Comparison of ENCODE assay signal across 21 cellular contexts in the genomic region with DNA sequence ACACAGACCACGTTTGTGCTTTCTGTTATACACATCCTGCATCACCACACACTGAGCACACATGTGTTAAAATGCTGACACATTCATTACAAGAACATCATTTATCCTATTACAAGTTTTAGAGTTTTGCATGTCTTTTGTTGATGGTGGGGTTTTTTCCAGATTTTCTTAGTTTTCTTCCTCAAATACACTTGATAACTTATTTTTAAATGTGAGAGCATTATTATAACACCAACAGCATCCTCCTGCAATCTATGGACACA.
DNase-seq lines count a peak whose midpoint lies in the region; ATAC-seq, FAIRE-seq and TF ChIP-seq lines count a peak whose summit lies in the region.
"Had no signal": no experiment of that assay in that cellular context is flagged by ENCODE, and none has a peak within 500 bp of the region (broad histone marks: within the 10 kb centered on the region; RNA-seq: fewer than 3 reads in every experiment).

No MANE protein-coding gene starts in this region.

- CTCF ChIA-PET in K562 (lab: Yijun Ruan, JAX; ENCODE audit: low intra/inter-chr PET ratio) (no interaction called here), A673 (lab: Charles Lee) (no interaction called here)

- H4K8ac ChIP-seq in H9 (replicated peaks; ENCODE audit: insufficient read length, low read depth, low read length): no peak overlapping the region

- in situ Hi-C loops in K562 (cut with MboI): no loop called here

- H3K4me2 ChIP-seq in H9 (ENCODE audit: insufficient read depth, insufficient read length, low read length) (no peak overlapping the region), K562 (ENCODE audit: insufficient read depth, low read length) (no peak overlapping the region)

- DNase-seq in H9 (no peak), K562 (ENCODE audit: extremely low read depth in 1 of 4, low spot score in 3 of 4) (no peak), NCI-H526 treated with DMSO at 0.1 percent for 48 hours (lab: John Stamatoyannopoulos, UW) (no peak), left ventricle myocardium superior (no peak), NCI-H187 treated with DMSO at 0.1 percent for 48 hours (lab: John Stamatoyannopoulos, UW) (no peak), A673 (ENCODE audit: low spot score) (no peak)
- DNase-seq: activated CD4-positive, alpha-beta T cell treated with anti-CD3 and anti-CD28 coated beads for 36 hours; activated T-cell treated with anti-CD3 and anti-CD28 coated beads for 4 hours; brain microvascular endothelial cell; head of caudate nucleus; islet precursor cell; NCI-H82; occipital lobe; stimulated activated CD4-positive, alpha-beta T cell treated with anti-CD3 and anti-CD28 coated beads, Interleukin-4, amount 100 ng/mL, for 1 hour had no signal

- H3K4me3 ChIP-seq in K562: no peak overlapping the region
- H3K4me3 ChIP-seq in liver (ENCODE audit: low read depth in 1 of 3, low read length in 3 of 3): no peak overlapping the region
- no peak overlapping the region for H3K4me3 ChIP-seq in skeletal muscle tissue (ENCODE audit: low read length in 3 of 3)
- no peak overlapping the region for H3K4me3 ChIP-seq in A673 (ENCODE audit: low read depth, low read length, poor library complexity, severe bottlenecking)

- TF ChIP-seq RAD21 in K562 (CRISPR knock-in tag; conservative IDR thresholded peaks at IDR 0.05 in 1 of 2, IDR thresholded peaks at IDR 0.05 in 1 of 2) (no peak), liver (IDR thresholded peaks at IDR 0.05) (no peak)

- POLR2A ChIA-PET in K562 (lab: Yijun Ruan, JAX) (interaction anchor here (0.6 to 1.1 kb wide), 3 partner anchors 8 to 64 kb away, joined by 3 to 5 read pairs (median 3); no protein-coding TSS in a partner anchor), A673 (lab: Charles Lee; ENCODE audit: low non-redundant PET) (no interaction called here)

- peak overlapping the region in 2 of 3 experiments; percentile 38 to 58; a peak in 2 of 7 replicates for H3K27ac Mint-ChIP-seq in H9
- H3K27ac Mint-ChIP-seq: activated CD4-positive, alpha-beta T cell treated with anti-CD3 and anti-CD28 coated beads for 36 hours; IgD-negative memory B cell had no signal

- H3K27me3 Mint-ChIP-seq in H9 (ENCODE audit: low read depth): no peaks in the 10 kb centered on the region
- H3K27me3 Mint-ChIP-seq: activated CD4-positive, alpha-beta T cell treated with anti-CD3 and anti-CD28 coated beads for 36 hours; IgD-negative memory B cell had no signal

- H2BK120ac ChIP-seq in H9 (ENCODE audit: low read depth, low read length, poor library complexity, severe bottlenecking): no peak overlapping the region

- no peak overlapping the region for H3K56ac ChIP-seq in H9 (ENCODE audit: insufficient read length, low read depth, low read length)

- ATAC-seq in K562 (no peak), left ventricle myocardium superior (no peak)
- ATAC-seq: activated naive CD4-positive, alpha-beta T cell treated with anti-CD3 and anti-CD28 coated beads, Interleukin-2, amount 50 U/mL, for 72 hours had no signal

- no peak overlapping the region for H3K4me3 Mint-ChIP-seq in H9
- H3K4me3 Mint-ChIP-seq: activated CD4-positive, alpha-beta T cell treated with anti-CD3 and anti-CD28 coated beads for 36 hours; IgD-negative memory B cell had no signal

- H3K79me2 ChIP-seq in H9 (ENCODE audit: insufficient read depth, low read length) (no peaks in the 10 kb centered on the region), K562 (ENCODE audit: control insufficient read depth, insufficient read depth, low read length) (peaks cover 3% of the 10 kb centered on the region; the same call in 1 of the 3 replicates)

- no peak overlapping the region for H2BK5ac ChIP-seq in H9 (ENCODE audit: insufficient read length, low read length)

- H3K4ac ChIP-seq in H9 (ENCODE audit: low read depth, low read length): no peak overlapping the region

- H3K4me1 Mint-ChIP-seq in H9: peaks cover 7 to 20% of the 10 kb centered on the region in 2 experiments

- no peak for TF ChIP-seq CTCF in H9 (conservative IDR thresholded peaks at IDR 0.05)
- TF ChIP-seq CTCF in K562 (IDR thresholded peaks at IDR 0.05 in 2 of 3, conservative IDR thresholded peaks at IDR 0.05 in 1 of 3; ENCODE audit: insufficient read depth in 2 of 3, low read depth in 1 of 3, low read length in 3 of 3): no peak
- no peak for TF ChIP-seq CTCF in liver (IDR thresholded peaks at IDR 0.05; ENCODE audit: low read depth, low read length, missing input control)
- no peak for TF ChIP-seq CTCF in A673 (conservative IDR thresholded peaks at IDR 0.05; ENCODE audit: low read depth, low read length)

- no peak overlapping the region for H4K91ac ChIP-seq in H9 (ENCODE audit: insufficient read length, low read depth, low read length)

- H3K9me1 ChIP-seq in K562 (ENCODE audit: control insufficient read depth, insufficient read depth, low read length): no peaks in the 10 kb centered on the region

- no peak for TF ChIP-seq EP300 in K562 (IDR thresholded peaks at IDR 0.05; ENCODE audit: low read length)

- H3K9me3 Mint-ChIP-seq in H9: no peaks in the 10 kb centered on the region
- H3K9me3 Mint-ChIP-seq: activated naive CD4-positive, alpha-beta T cell treated with anti-CD3 and anti-CD28 coated beads, Interleukin-2, amount 50 U/mL, for 72 hours; IgD-negative memory B cell had no signal

- no peaks in the 10 kb centered on the region for H4K20me1 ChIP-seq in H9 (ENCODE audit: control insufficient read depth, insufficient read depth, insufficient read length)
- no peaks in the 10 kb centered on the region; the same call in 1 of the 2 replicates for H4K20me1 ChIP-seq in K562 (replicated peaks; ENCODE audit: control insufficient read depth, insufficient read depth, low read length)

- intact Hi-C loops in K562 (cut with micrococcal nuclease) (no loop called here), left ventricle myocardium superior (cut with micrococcal nuclease) (no loop called here), A673 (cut with micrococcal nuclease; ENCODE audit: unreplicated experiment) (no loop called here)

- H2BK20ac ChIP-seq in H9 (ENCODE audit: low read depth, low read length, poor library complexity, severe bottlenecking): no peak overlapping the region

- no peak overlapping the region for H2AK5ac ChIP-seq in H9 (ENCODE audit: insufficient read length, low read length)

- H3K36me3 ChIP-seq in K562 (ENCODE audit: control insufficient read depth, insufficient read depth, low read length) (no peaks in the 10 kb centered on the region), liver (ENCODE audit: control insufficient read depth in 4 of 4, insufficient read depth in 3 of 4, low read depth in 1 of 4, low read length in 3 of 4) (no peaks in the 10 kb centered on the region), skeletal muscle tissue (ENCODE audit: control insufficient read depth in 3 of 3, insufficient read depth in 3 of 3, low read length in 3 of 3) (no peaks in the 10 kb centered on the region), A673 (ENCODE audit: insufficient read depth, low read length, poor library complexity, severe bottlenecking) (no peaks in the 10 kb centered on the region)
- H3K36me3 ChIP-seq: brain microvascular endothelial cell had no signal

- H3T11ph ChIP-seq in H9 (ENCODE audit: low read length): no peak overlapping the region

- no peak overlapping the region for H3K18ac ChIP-seq in H9 (ENCODE audit: insufficient read length, low read depth, low read length)

- H3K4me1 ChIP-seq in H9 (ENCODE audit: insufficient read depth, low read length): no peaks in the 10 kb centered on the region; the same call in none of the 2 replicates
- H3K4me1 ChIP-seq in K562 (replicated peaks in 1 of 2; ENCODE audit: control insufficient read depth in 2 of 2, insufficient read depth in 2 of 2, low read length in 2 of 2): peaks cover 2 to 5% of the 10 kb centered on the region in 2 experiments; a peak in 1 of 5 replicates
- peaks cover 11 to 31% (median 23%) of the 10 kb centered on the region in 4 donors for H3K4me1 ChIP-seq in liver (ENCODE audit: control insufficient read depth in 4 of 4, insufficient read depth in 4 of 4, low read length in 3 of 4)
- H3K4me1 ChIP-seq in skeletal muscle tissue (ENCODE audit: control insufficient read depth in 3 of 3, insufficient read depth in 3 of 3, low read length in 3 of 3): peaks cover 18 to 32% (median 30%) of the 10 kb centered on the region in 3 donors
- peaks cover 20% of the 10 kb centered on the region for H3K4me1 ChIP-seq in A673 (ENCODE audit: insufficient read depth, low read length, poor library complexity, severe bottlenecking)

- H3K27me3 ChIP-seq in H9 (ENCODE audit: insufficient read depth, low read length) (no peaks in the 10 kb centered on the region), K562 (ENCODE audit: control insufficient read depth in 2 of 2, insufficient read depth in 2 of 2, low read length in 2 of 2) (no peaks in the 10 kb centered on the region), liver (ENCODE audit: control insufficient read depth in 4 of 4, insufficient read depth in 4 of 4, low read length in 3 of 4) (no peaks in the 10 kb centered on the region), skeletal muscle tissue (ENCODE audit: control insufficient read depth in 3 of 3, insufficient read depth in 3 of 3, low read length in 3 of 3) (no peaks in the 10 kb centered on the region), A673 (replicated peaks; ENCODE audit: insufficient read depth, low read depth, low read length, poor library complexity) (no peaks in the 10 kb centered on the region)
- H3K27me3 ChIP-seq: brain microvascular endothelial cell had no signal

- H3K23me2 ChIP-seq in H9 (ENCODE audit: insufficient read length, low read depth, low read length, poor library complexity, severe bottlenecking): no peaks in the 10 kb centered on the region

- no peak overlapping the region for H2BK12ac ChIP-seq in H9 (ENCODE audit: insufficient read length, low read depth, low read length)

- H4K5ac ChIP-seq in H9 (ENCODE audit: insufficient read length, low read depth, low read length): no peak overlapping the region

- H3K9ac ChIP-seq in H9 (ENCODE audit: extremely low read depth, insufficient read length, low read length): no peak overlapping the region
- H3K9ac ChIP-seq in K562 (ENCODE audit: insufficient read depth in 1 of 2, low read depth in 2 of 2, low read length in 2 of 2): no peak overlapping the region
- no peak overlapping the region for H3K9ac ChIP-seq in liver (ENCODE audit: low read depth in 1 of 2, low read length in 2 of 2)
- no peak overlapping the region for H3K9ac ChIP-seq in skeletal muscle tissue (ENCODE audit: low read depth in 1 of 3, low read length in 3 of 3)

- no TSS peak for BruUV-seq in K562 (replicated peaks; lab: Mats Ljungman, UMichigan)
- no TSS peak for BruUV-seq in A673 (replicated peaks; lab: Mats Ljungman, UMichigan)

- H3K27ac ChIP-seq in H9 (ENCODE audit: insufficient read length, low read depth, low read length): no peak overlapping the region
- H3K27ac ChIP-seq in K562 (ENCODE audit: extremely low read depth, low read depth, low read length): no peak overlapping the region
- peak overlapping the region; percentile 65 to 66 for H3K27ac ChIP-seq in liver (ENCODE audit: low read depth in 1 of 2, low read length in 2 of 2)
- H3K27ac ChIP-seq in skeletal muscle tissue (ENCODE audit: low read depth, low read length): peak overlapping the region; percentile 67
- no peak overlapping the region for H3K27ac ChIP-seq in A673 (ENCODE audit: low read depth, low read length, poor library complexity, severe bottlenecking)
- H3K27ac ChIP-seq: brain microvascular endothelial cell had no signal

- TF ChIP-seq POLR2A in K562 (conservative IDR thresholded peaks at IDR 0.05): no peak

- H3K79me1 ChIP-seq in H9 (ENCODE audit: insufficient read depth, low read depth, low read length, poor library complexity, severe bottlenecking): no peaks in the 10 kb centered on the region

- H2BK15ac ChIP-seq in H9 (ENCODE audit: low read depth, low read length): no peak overlapping the region

- H3K36me3 Mint-ChIP-seq in H9 (ENCODE audit: insufficient read depth in 1 of 3, low read depth in 3 of 3): no peaks in the 10 kb centered on the region
- H3K36me3 Mint-ChIP-seq: activated naive CD4-positive, alpha-beta T cell treated with anti-CD3 and anti-CD28 coated beads, Interleukin-2, amount 50 U/mL, for 72 hours; IgD-negative memory B cell had no signal

- H2AFZ ChIP-seq in H9 (ENCODE audit: low read length) (no peak overlapping the region), K562 (ENCODE audit: low read depth, low read length) (no peak overlapping the region)

- no peak overlapping the region for H3K23ac ChIP-seq in H9 (ENCODE audit: insufficient read length, low read depth, low read length)

- FAIRE-seq in K562 (lab: Jason Lieb, UNC): no peak
- FAIRE-seq: D721Med, G401.6, RCC 7860 had no signal

- WGBS in H9 (ENCODE audit: extremely low coverage, insufficient read length, low lambda C conversion rate): no CpG with 5 or more reads among the region's 1 CpG
- 40% methylated on average over 1 of the region's 1 CpG for WGBS in K562 (ENCODE audit: insufficient coverage, low coverage, missing lambda C conversion rate)
- 28% methylated on average over 1 of the region's 1 CpG for WGBS in liver

- H3K9me3 ChIP-seq in H9 (ENCODE audit: control insufficient read depth, low read depth, low read length) (no peaks in the 10 kb centered on the region), K562 (replicated peaks; ENCODE audit: control insufficient read depth, insufficient read depth, low read depth, low read length) (no peaks in the 10 kb centered on the region), liver (ENCODE audit: control insufficient read depth in 4 of 4, low read length in 3 of 4) (no peaks in the 10 kb centered on the region), skeletal muscle tissue (ENCODE audit: control insufficient read depth in 3 of 3, low read length in 3 of 3) (no peaks in the 10 kb centered on the region), A673 (ENCODE audit: low read depth, low read length, poor library complexity, severe bottlenecking) (no peaks in the 10 kb centered on the region)

- H3K14ac ChIP-seq in H9 (ENCODE audit: insufficient read depth, low read length): no peak overlapping the region

Comparison
In these comparisons a context has a peak if more than half of its experiments do, and no peak if none do; other contexts are left out.
1. H3K27ac ChIP-seq: peak in liver (2 of 2) and skeletal muscle tissue (single experiment); none in H9 (single experiment), K562 (single experiment) and A673 (single experiment).